10 cellular contexts compared by ENCODE assay signal in genomic region chr2:20616341-20616871, GRCh38. TPM values are rescaled to one million over a fixed set of nuclear protein-coding genes. Genes with fewer than 3 reads are reported as not detected.
A peak's percentile ranks its signal among the peaks of the same experiment; 100 is the strongest.
DNase-seq lines count a peak whose midpoint lies in the region; ATAC-seq, FAIRE-seq and TF ChIP-seq lines count a peak whose summit lies in the region.
"Had no signal": no experiment of that assay in that cellular context is flagged by ENCODE, and none has a peak within 500 bp of the region (broad histone marks: within the 10 kb centered on the region; RNA-seq: fewer than 3 reads in every experiment).

No MANE protein-coding gene starts in this region.

- H3K4me3 Mint-ChIP-seq in type B pancreatic cell: no peak overlapping the region
- no peak overlapping the region for H3K4me3 Mint-ChIP-seq in stimulated activated naive CD8-positive, alpha-beta T cell treated with anti-CD3 and anti-CD28 coated beads, Interleukin-15, amount 100 ng/mL, for 72 hours
- H3K4me3 Mint-ChIP-seq: naive B cell; stimulated activated memory B cell treated with anti-CD40 and anti-IgM and Interleukin-4, amounts not matched to agents 10 μg/mL and 1 μg/mL and 100 μg/mL, for 72 hours had no signal

- H3K27me3 Mint-ChIP-seq in type B pancreatic cell: no peaks in the 10 kb centered on the region
- no peaks in the 10 kb centered on the region for H3K27me3 Mint-ChIP-seq in stimulated activated naive CD8-positive, alpha-beta T cell treated with anti-CD3 and anti-CD28 coated beads, Interleukin-15, amount 100 ng/mL, for 72 hours
- H3K27me3 Mint-ChIP-seq: naive B cell; stimulated activated memory B cell treated with anti-CD40 and anti-IgM and Interleukin-4, amounts not matched to agents 10 μg/mL and 1 μg/mL and 100 μg/mL, for 72 hours had no signal

- H3K4me1 ChIP-seq in pancreas: peaks cover 5 to 21% (median 8%) of the 10 kb centered on the region in 3 donors

- H3K9me3 ChIP-seq in pancreas: no peaks in the 10 kb centered on the region
- H3K9me3 ChIP-seq: SJCRH30 had no signal

- H3K36me3 Mint-ChIP-seq in type B pancreatic cell: peaks cover 6% of the 10 kb centered on the region

- peaks cover 0 to 6% (median 0%) of the 10 kb centered on the region in 3 donors for H3K36me3 ChIP-seq in pancreas
- H3K36me3 ChIP-seq: SJCRH30 had no signal

- no peak for FAIRE-seq in pancreas (lab: Jason Lieb, UNC)

- ATAC-seq in left ventricle myocardium superior (no peak), pancreas (no peak)
- ATAC-seq in stimulated activated naive CD8-positive, alpha-beta T cell treated with anti-CD3 and anti-CD28 coated beads, Interleukin-15, amount 100 ng/mL, for 72 hours: no peak
- ATAC-seq: stimulated activated memory B cell treated with anti-CD40 and anti-IgM and Interleukin-4, amounts not matched to agents 10 μg/mL and 1 μg/mL and 100 μg/mL, for 72 hours had no signal

- peak overlapping the region; percentile 48 for H3K27ac Mint-ChIP-seq in type B pancreatic cell
- peak overlapping the region in 1 of 2 donors; percentile 92 for H3K27ac Mint-ChIP-seq in stimulated activated naive CD8-positive, alpha-beta T cell treated with anti-CD3 and anti-CD28 coated beads, Interleukin-15, amount 100 ng/mL, for 72 hours
- H3K27ac Mint-ChIP-seq: naive B cell; stimulated activated memory B cell treated with anti-CD40 and anti-IgM and Interleukin-4, amounts not matched to agents 10 μg/mL and 1 μg/mL and 100 μg/mL, for 72 hours had no signal

- H3K27me3 ChIP-seq in pancreas: no peaks in the 10 kb centered on the region
- H3K27me3 ChIP-seq: SJCRH30 had no signal

- DNase-seq in caudate nucleus (lab: John Stamatoyannopoulos, UW) (no peak), left ventricle myocardium superior (peak; percentile 32), pancreas (peak in 2 of 6 donors; percentile 27 to 41), type B pancreatic cell (ENCODE audit: extremely low spot score, unreplicated experiment) (no peak), C1 segment of cervical spinal cord (lab: John Stamatoyannopoulos, UW) (no peak)
- no peak for DNase-seq in stimulated activated naive CD8-positive, alpha-beta T cell treated with anti-CD3 and anti-CD28 coated beads, Interleukin-15, amount 100 ng/mL, for 72 hours
- DNase-seq in activated CD4-positive, alpha-beta T cell treated with anti-CD3 and anti-CD28 coated beads, Interleukin-2, amount 50 U/mL, for 48 hours: no peak
- DNase-seq: naive B cell had no signal

- peak overlapping the region; percentile 96 for H3K27ac ChIP-seq in caudate nucleus (ENCODE audit: low read depth, low read length)
- H3K27ac ChIP-seq in pancreas: peak overlapping the region; percentile 28 to 89 (median 74)
- H3K27ac ChIP-seq: SJCRH30 had no signal

- intact Hi-C loops in left ventricle myocardium superior (cut with micrococcal nuclease): no loop called here
- intact Hi-C loops in pancreas (cut with DNase I): no loop called here

- WGBS in pancreas, 2 donors: 90 to 97% methylated on average over 4 of the region's 4 CpGs

- H3K4me1 Mint-ChIP-seq in type B pancreatic cell (ENCODE audit: unreplicated experiment): peaks cover 34% of the 10 kb centered on the region
- H3K4me1 Mint-ChIP-seq in stimulated activated naive CD8-positive, alpha-beta T cell treated with anti-CD3 and anti-CD28 coated beads, Interleukin-15, amount 100 ng/mL, for 72 hours: no peaks in the 10 kb centered on the region
- H3K4me1 Mint-ChIP-seq: stimulated activated memory B cell treated with anti-CD40 and anti-IgM and Interleukin-4, amounts not matched to agents 10 μg/mL and 1 μg/mL and 100 μg/mL, for 72 hours had no signal

- TF ChIP-seq CTCF in pancreas (IDR thresholded peaks at IDR 0.05): no peak
- TF ChIP-seq CTCF in type B pancreatic cell (conservative IDR thresholded peaks at IDR 0.05): no peak

- H3K4me3 ChIP-seq in pancreas: no peak overlapping the region
- H3K4me3 ChIP-seq: SJCRH30 had no signal

- H3K9me3 Mint-ChIP-seq in type B pancreatic cell: no peaks in the 10 kb centered on the region
- no peaks in the 10 kb centered on the region for H3K9me3 Mint-ChIP-seq in stimulated activated naive CD8-positive, alpha-beta T cell treated with anti-CD3 and anti-CD28 coated beads, Interleukin-15, amount 100 ng/mL, for 72 hours
- H3K9me3 Mint-ChIP-seq: naive B cell; stimulated activated memory B cell treated with anti-CD40 and anti-IgM and Interleukin-4, amounts not matched to agents 10 μg/mL and 1 μg/mL and 100 μg/mL, for 72 hours had no signal

RNA-seq across cellular contexts. Expression of gene HS1BP3, which starts 34.5 kb away (rescaled TPM):
- total RNA-seq in left ventricle myocardium superior (20.2 TPM), pancreas (10 to 100 TPM in 5 of 6 donors, 1 to 10 TPM in 1; 9.5 to 16.8 (median 10.3) TPM), type B pancreatic cell (ENCODE audit: low replicate concordance) (22.1 and 24.3 TPM in 2 replicates)
- polyA plus RNA-seq in pancreas: 10 to 100 TPM; 11.1 to 15.5 TPM

RNA-seq across cellular contexts. Expression of gene GDF7, which starts 50.5 kb away (rescaled TPM):
- total RNA-seq in left ventricle myocardium superior: 0.32 TPM
- under 1 TPM; 0.16 to 0.98 (median 0.73) TPM for total RNA-seq in pancreas
- polyA plus RNA-seq in pancreas: under 1 TPM; 0.19 to 0.89 TPM
- 0.31 and 24.3 TPM in 2 replicates for total RNA-seq in type B pancreatic cell (ENCODE audit: low replicate concordance)
